In the genomic region with DNA sequence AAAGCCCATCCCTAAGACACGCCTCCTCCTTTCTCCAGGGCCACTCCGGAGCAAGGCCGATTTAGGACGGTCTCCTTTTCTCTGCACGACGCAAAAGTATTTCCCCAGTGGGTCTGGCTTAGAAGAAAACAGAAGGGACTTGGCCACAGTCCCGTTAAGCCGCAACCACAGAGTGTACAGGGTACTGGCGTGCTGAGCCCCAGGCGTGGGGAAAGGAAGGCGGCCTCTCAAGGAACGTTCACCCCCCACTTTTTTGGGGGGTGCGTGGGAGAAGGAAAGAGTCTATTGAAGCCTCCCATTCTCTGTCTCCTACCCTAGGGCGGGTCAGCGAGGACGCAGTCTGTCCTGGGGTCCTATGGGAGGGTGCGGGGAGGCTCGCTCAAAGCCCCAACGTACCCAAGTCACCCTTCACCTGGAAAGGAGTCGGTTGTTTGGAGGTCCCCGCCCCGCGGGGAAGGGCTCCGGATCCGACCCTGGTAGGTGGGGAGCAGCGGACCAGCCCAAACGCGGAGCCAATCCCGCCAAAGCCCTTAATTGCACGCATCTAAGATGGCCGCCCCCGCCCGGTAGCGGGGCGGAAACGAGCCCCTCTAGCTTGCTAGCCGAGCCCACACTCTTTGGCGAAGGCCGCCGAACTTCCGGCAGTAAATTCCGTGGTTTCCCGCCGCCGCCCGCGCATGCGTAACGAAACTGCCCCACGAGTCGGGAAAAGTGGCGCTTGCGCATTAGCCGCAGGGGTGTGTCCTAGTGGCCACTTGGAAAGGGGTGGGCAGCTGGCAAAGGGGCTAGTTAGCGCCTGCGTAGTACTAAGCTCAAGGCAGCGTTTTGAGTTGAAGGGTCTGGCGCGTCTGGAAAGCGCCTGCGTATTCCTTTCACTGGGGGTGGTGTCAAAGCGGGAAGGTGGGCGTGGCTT, we compare ENCODE assay signal across 8 cellular contexts. TPM values are rescaled to one million over a fixed set of nuclear protein-coding genes. Genes with fewer than 3 reads are reported as not detected.
A peak's percentile ranks its signal among the peaks of the same experiment; 100 is the strongest.
DNase-seq lines count a peak whose midpoint lies in the region; ATAC-seq, FAIRE-seq and TF ChIP-seq lines count a peak whose summit lies in the region.

A gene with protein sequence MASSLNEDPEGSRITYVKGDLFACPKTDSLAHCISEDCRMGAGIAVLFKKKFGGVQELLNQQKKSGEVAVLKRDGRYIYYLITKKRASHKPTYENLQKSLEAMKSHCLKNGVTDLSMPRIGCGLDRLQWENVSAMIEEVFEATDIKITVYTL (minus strand): TSS at position 434 of the 913 bp plus-strand sequence. CDS start 722 bp downstream, outside the sequence.

- TF ChIP-seq POLR2A in GM12892 (IDR thresholded peaks at IDR 0.05; ENCODE audit: low read depth, low read length), result peak; percentile 54
- peak; percentile 50 to 83 for TF ChIP-seq POLR2A in adrenal gland (IDR thresholded peaks at IDR 0.05)

- no peaks in the 10 kb centered on the region for H3K27me3 ChIP-seq in adrenal gland
- H3K27me3 ChIP-seq in heart right ventricle, result no peaks in the 10 kb centered on the region
- H3K27me3 ChIP-seq in upper lobe of right lung, result no peaks in the 10 kb centered on the region

- WGBS in adrenal gland, 4 donors, result 0% methylated on average over 51 to 63 of the region's 63 CpGs
- 0 to 1% methylated on average over 63 of the region's 63 CpGs for WGBS in heart right ventricle, 2 donors

- peak within 1 kb of the TSS; percentile 97 to 100 (median 99) for H3K27ac ChIP-seq in adrenal gland
- H3K27ac ChIP-seq in heart right ventricle, result peak within 1 kb of the TSS; percentile 98 to 100 (median 100)
- peak within 1 kb of the TSS; percentile 98 for H3K27ac ChIP-seq in upper lobe of right lung

- TF ChIP-seq CTCF in adrenal gland (IDR thresholded peaks at IDR 0.05) (peak in 2 of 6 experiments; percentile 13 to 28), heart right ventricle (IDR thresholded peaks at IDR 0.05) (no peak), upper lobe of right lung (IDR thresholded peaks at IDR 0.05) (no peak)

- FAIRE-seq in GM12892 (lab: Jason Lieb, UNC), result no peak

- no peaks in the 10 kb centered on the region for H3K9me3 ChIP-seq in adrenal gland (replicated peaks in 1 of 3)
- H3K9me3 ChIP-seq in heart right ventricle, result no peaks in the 10 kb centered on the region
- no peaks in the 10 kb centered on the region for H3K9me3 ChIP-seq in upper lobe of right lung

- peaks cover 19 to 27% of the 10 kb centered on the region in 2 donors for H3K4me1 ChIP-seq in adrenal gland (replicated peaks in 1 of 2)
- H3K4me1 ChIP-seq in heart right ventricle, result peaks cover 6 to 43% (median 40%) of the 10 kb centered on the region in 9 donors
- H3K4me1 ChIP-seq in upper lobe of right lung, result peaks cover 36% of the 10 kb centered on the region

- H3K4me3 ChIP-seq in adrenal gland (peak within 1 kb of the TSS; percentile 62 to 98 (median 85)), heart right ventricle (peak within 1 kb of the TSS; percentile 84 to 98 (median 92)), upper lobe of right lung (peak within 1 kb of the TSS; percentile 87)

- peaks cover 0 to 12% of the 10 kb centered on the region in 2 donors for H3K36me3 ChIP-seq in adrenal gland (replicated peaks in 1 of 2)
- peaks cover 0 to 35% (median 18%) of the 10 kb centered on the region in 9 donors for H3K36me3 ChIP-seq in heart right ventricle
- peaks cover 26% of the 10 kb centered on the region for H3K36me3 ChIP-seq in upper lobe of right lung

- peak; percentile 67 for ATAC-seq in HG02852 (IDR thresholded peaks at IDR 0.05; ENCODE audit: unreplicated experiment)
- ATAC-seq in heart right ventricle, result peak; percentile 80 to 92 (median 89)
- ATAC-seq in upper lobe of right lung, result peak; percentile 83

- DNase-seq in GM12892 (ENCODE audit: insufficient read length) (peak; percentile 71), NCI-H146 (lab: John Stamatoyannopoulos, UW) (peak; percentile 100), T-helper 1 cell (peak; percentile 98 to 100 (median 99)), adrenal gland (peak; percentile 99 to 100 (median 100)), heart right ventricle (peak; percentile 100), posterior vena cava (ENCODE audit: low spot score) (peak; percentile 100), upper lobe of right lung (peak; percentile 100)

- intact Hi-C loops in adrenal gland (cut with DNase I), result no loop called here
- intact Hi-C loops in heart right ventricle (cut with DNase I), result loop anchor here in 2 of 10 donors (5.0 kb wide), 2 partner anchors 215 to 660 kb away; a partner anchor contains a TSS
- intact Hi-C loops in posterior vena cava (cut with DNase I), result no loop called here
- intact Hi-C loops in upper lobe of right lung (cut with DNase I), result no loop called here

RNA-seq across cellular contexts. Expression of the gene that starts here (rescaled TPM):
- polyA plus RNA-seq in GM12892 (2012; ENCODE audit: missing spikeins), result 35.6 TPM
- total RNA-seq in adrenal gland (10 to 100 TPM; 10.1 to 35.5 (median 21.8) TPM), heart right ventricle (10 to 100 TPM; 13.7 to 24.7 (median 16.6) TPM), posterior vena cava (10 to 100 TPM; 12.1 to 14.5 TPM), upper lobe of right lung (22.1 TPM)
- polyA plus RNA-seq in adrenal gland (10 to 100 TPM; 21.5 to 44.4 (median 26.1) TPM), heart right ventricle (10 to 100 TPM; 22.7 to 31.2 TPM)

Comparison
In these comparisons a context has a peak if more than half of its experiments do, and no peak if none do; other contexts are left out.
1. Peak in every context shown above with its lines: DNase-seq, ATAC-seq, H3K4me3 ChIP-seq and H3K27ac ChIP-seq.